Comparison of ENCODE assay signal across 27 cellular contexts in genomic region chr12:49603721-49604120, GRCh38. TPM values are rescaled to one million over a fixed set of nuclear protein-coding genes. Genes with fewer than 3 reads are reported as not detected.
DNase-seq lines count a peak whose midpoint lies in the region; ATAC-seq and TF ChIP-seq lines count a peak whose summit lies in the region.
"Had no signal": no experiment of that assay in that cellular context is flagged by ENCODE, and none has a peak within 500 bp of the region (broad histone marks: within the 10 kb centered on the region; RNA-seq: fewer than 3 reads in every experiment).

No MANE protein-coding gene starts in this region.

- no peaks in the 10 kb centered on the region for H3K36me3 Mint-ChIP-seq in natural killer cell treated with Interleukin-12 subunit alpha and Interleukin-12 subunit beta and Interleukin-15 and Interleukin-18, amount 100 ng/mL, for 72 hours
- H3K36me3 Mint-ChIP-seq in activated T-helper 1 cell treated with anti-CD3 and anti-CD28 coated beads, Interleukin-12 subunit alpha, Interleukin-12 subunit beta, Interleukin-2, Interleukin-4 antibody, amounts not matched to agents 30 ng/mL and 10 ng/mL and 1 ng/mL, durations not matched to agents 14 hours and 24 hours and 36 hours (ENCODE audit: low read depth), result peaks cover 2% of the 10 kb centered on the region
- H3K36me3 Mint-ChIP-seq: CD14-positive monocyte; CD4-positive, alpha-beta memory T cell; CD4-positive, CD25-positive, alpha-beta regulatory T cell; CD8-positive, alpha-beta memory T cell had no signal

- no peak overlapping the region for H3K27ac ChIP-seq in HEK293 (ENCODE audit: extremely low read depth, low read depth, low read length)
- H3K27ac ChIP-seq: 22Rv1, A549, BLaER1 had no signal

- DNase-seq in AG20443 (ENCODE audit: low spot score), result peak; percentile 3
- DNase-seq in ecto neural progenitor cell (ENCODE audit: low spot score), result peak; percentile 36
- peak; percentile 4 for DNase-seq in iPS-NIHi7 (ENCODE audit: extremely low spot score)
- no peak for DNase-seq in natural killer cell treated with Interleukin-12 subunit alpha and Interleukin-12 subunit beta and Interleukin-15 and Interleukin-18, amount 100 ng/mL, for 72 hours (ENCODE audit: low spot score)
- DNase-seq in activated T-helper 1 cell treated with anti-CD3 and anti-CD28 coated beads, Interleukin-12 subunit alpha, Interleukin-12 subunit beta, Interleukin-2, Interleukin-4 antibody, amounts not matched to agents 30 ng/mL and 10 ng/mL and 1 ng/mL, durations not matched to agents 14 hours and 24 hours and 36 hours (ENCODE audit: low spot score), result no peak
- DNase-seq in stimulated activated CD8-positive, alpha-beta memory T cell treated with anti-CD3 and anti-CD28 coated beads, Interleukin-4, amount 100 ng/mL, for 48 hours, result no peak
- DNase-seq in activated CD8-positive, alpha-beta memory T cell treated with anti-CD3 and anti-CD28 coated beads for 24 hours, result no peak
- DNase-seq: BE2C; C1 segment of cervical spinal cord; CD4-positive, alpha-beta memory T cell; CD4-positive, CD25-positive, alpha-beta regulatory T cell; CD8-positive, alpha-beta memory T cell; COR-L47; DMS 273 treated with DMSO at 0.1 percent for 48 hours; DMS153; DMS53; DMS79; DND-41; EL; GDM1 had no signal

- H3K4me1 ChIP-seq in HEK293 (ENCODE audit: control insufficient read depth, insufficient read depth, low read length), result peaks cover 2% of the 10 kb centered on the region; the same call in 1 of the 2 replicates
- H3K4me1 ChIP-seq: A549, BE2C had no signal

- no peak overlapping the region for H3K27ac Mint-ChIP-seq in natural killer cell treated with Interleukin-12 subunit alpha and Interleukin-12 subunit beta and Interleukin-15 and Interleukin-18, amount 100 ng/mL, for 72 hours
- no peak overlapping the region for H3K27ac Mint-ChIP-seq in activated T-helper 1 cell treated with anti-CD3 and anti-CD28 coated beads, Interleukin-12 subunit alpha, Interleukin-12 subunit beta, Interleukin-2, Interleukin-4 antibody, amounts not matched to agents 30 ng/mL and 10 ng/mL and 1 ng/mL, durations not matched to agents 14 hours and 24 hours and 36 hours
- H3K27ac Mint-ChIP-seq: CD4-positive, CD25-positive, alpha-beta regulatory T cell; CD8-positive, alpha-beta memory T cell had no signal

- H3K36me3 ChIP-seq in HEK293 (ENCODE audit: control insufficient read depth in 2 of 2, insufficient read depth in 1 of 2, low read length in 2 of 2), result peaks cover 0 to 8% of the 10 kb centered on the region in 2 experiments; a peak in 1 of 3 replicates
- H3K36me3 ChIP-seq: BE2C had no signal

- no peak overlapping the region for H3K4me3 Mint-ChIP-seq in natural killer cell treated with Interleukin-12 subunit alpha and Interleukin-12 subunit beta and Interleukin-15 and Interleukin-18, amount 100 ng/mL, for 72 hours
- H3K4me3 Mint-ChIP-seq in activated T-helper 1 cell treated with anti-CD3 and anti-CD28 coated beads, Interleukin-12 subunit alpha, Interleukin-12 subunit beta, Interleukin-2, Interleukin-4 antibody, amounts not matched to agents 30 ng/mL and 10 ng/mL and 1 ng/mL, durations not matched to agents 14 hours and 24 hours and 36 hours, result no peak overlapping the region
- H3K4me3 Mint-ChIP-seq: CD14-positive monocyte; CD4-positive, CD25-positive, alpha-beta regulatory T cell; CD8-positive, alpha-beta memory T cell had no signal

- intact Hi-C loops in activated T-helper 1 cell treated with anti-CD3 and anti-CD28 coated beads, Interleukin-12 subunit alpha, Interleukin-12 subunit beta, Interleukin-2, Interleukin-4 antibody, amounts not matched to agents 30 ng/mL and 10 ng/mL and 1 ng/mL, durations not matched to agents 14 hours and 24 hours and 36 hours (cut with micrococcal nuclease), result no loop called here

- CTCF ChIA-PET in HEK293 (lab: Yijun Ruan, JAX), result interaction anchor here (2.2 kb wide), 1 partner anchor 23 kb away, joined by 10 read pairs; no protein-coding TSS in a partner anchor

- TF ChIP-seq CTCF in HEK293 (tag by site-specific recombination; IDR thresholded peaks at IDR 0.05), result no peak

- no peaks in the 10 kb centered on the region for H3K4me1 Mint-ChIP-seq in natural killer cell treated with Interleukin-12 subunit alpha and Interleukin-12 subunit beta and Interleukin-15 and Interleukin-18, amount 100 ng/mL, for 72 hours (ENCODE audit: low read depth in 2 of 2)
- H3K4me1 Mint-ChIP-seq in activated T-helper 1 cell treated with anti-CD3 and anti-CD28 coated beads, Interleukin-12 subunit alpha, Interleukin-12 subunit beta, Interleukin-2, Interleukin-4 antibody, amounts not matched to agents 30 ng/mL and 10 ng/mL and 1 ng/mL, durations not matched to agents 14 hours and 24 hours and 36 hours (ENCODE audit: low read depth), result no peaks in the 10 kb centered on the region
- H3K4me1 Mint-ChIP-seq: CD4-positive, alpha-beta memory T cell; CD8-positive, alpha-beta memory T cell had no signal

- no peaks in the 10 kb centered on the region for H3K9me3 ChIP-seq in HEK293 (ENCODE audit: control insufficient read depth, insufficient read depth, low read depth, low read length)
- H3K9me3 ChIP-seq: A549, BE2C, BLaER1 had no signal

- no peaks in the 10 kb centered on the region for H3K9me3 Mint-ChIP-seq in natural killer cell treated with Interleukin-12 subunit alpha and Interleukin-12 subunit beta and Interleukin-15 and Interleukin-18, amount 100 ng/mL, for 72 hours
- H3K9me3 Mint-ChIP-seq in activated T-helper 1 cell treated with anti-CD3 and anti-CD28 coated beads, Interleukin-12 subunit alpha, Interleukin-12 subunit beta, Interleukin-2, Interleukin-4 antibody, amounts not matched to agents 30 ng/mL and 10 ng/mL and 1 ng/mL, durations not matched to agents 14 hours and 24 hours and 36 hours, result no peaks in the 10 kb centered on the region
- H3K9me3 Mint-ChIP-seq: CD4-positive, CD25-positive, alpha-beta regulatory T cell; CD8-positive, alpha-beta memory T cell had no signal

- no peaks in the 10 kb centered on the region for H3K27me3 Mint-ChIP-seq in natural killer cell treated with Interleukin-12 subunit alpha and Interleukin-12 subunit beta and Interleukin-15 and Interleukin-18, amount 100 ng/mL, for 72 hours
- H3K27me3 Mint-ChIP-seq in activated T-helper 1 cell treated with anti-CD3 and anti-CD28 coated beads, Interleukin-12 subunit alpha, Interleukin-12 subunit beta, Interleukin-2, Interleukin-4 antibody, amounts not matched to agents 30 ng/mL and 10 ng/mL and 1 ng/mL, durations not matched to agents 14 hours and 24 hours and 36 hours (ENCODE audit: insufficient read depth), result peaks cover 2% of the 10 kb centered on the region

- POLR2A ChIA-PET in HEK293 (lab: Yijun Ruan, JAX), result no interaction called here

- no peak overlapping the region for H3K4me3 ChIP-seq in HEK293 (ENCODE audit: low read depth, low read length)
- H3K4me3 ChIP-seq: A549, BLaER1, GM12878 had no signal

- ATAC-seq in natural killer cell treated with Interleukin-12 subunit alpha and Interleukin-12 subunit beta and Interleukin-15 and Interleukin-18, amount 100 ng/mL, for 72 hours, result no peak
- ATAC-seq: A549, GM12878 had no signal

TF ChIP-seq in HEK293, 187 proteins besides CTCF, POLR2A, EP300 and RAD21 (continues in another document):
- no peak for TF ChIP-seq ZNF521 (tag by site-specific recombination; IDR thresholded peaks at IDR 0.05)
- TF ChIP-seq GLIS1 (tag by site-specific recombination; IDR thresholded peaks at IDR 0.05), result peak; percentile 68
- TF ChIP-seq ZNF596 (tag by site-specific recombination; IDR thresholded peaks at IDR 0.05), result no peak
- TF ChIP-seq SCRT2 (tag by site-specific recombination; IDR thresholded peaks at IDR 0.05), result peak; percentile 58
- TF ChIP-seq ZNF600 (tag by site-specific recombination; IDR thresholded peaks at IDR 0.05), result no peak
- TF ChIP-seq ZNF658 (tag by site-specific recombination; IDR thresholded peaks at IDR 0.05), result no peak
- TF ChIP-seq ZNF423 (tag by site-specific recombination; IDR thresholded peaks at IDR 0.05), result no peak
- TF ChIP-seq ZNF311 (tag by site-specific recombination; IDR thresholded peaks at IDR 0.05; ENCODE audit: borderline replicate concordance), result no peak
- no peak for TF ChIP-seq ZNF19 (tag by site-specific recombination; IDR thresholded peaks at IDR 0.05; ENCODE audit: low read depth)
- TF ChIP-seq ZNF10 (tag by site-specific recombination; IDR thresholded peaks at IDR 0.05), result no peak
- TF ChIP-seq ZSCAN30 (tag by site-specific recombination; IDR thresholded peaks at IDR 0.05), result no peak
- TF ChIP-seq ZSCAN18 (tag by site-specific recombination; IDR thresholded peaks at IDR 0.05), result no peak

RNA-seq across cellular contexts. Expression of gene FAM186B, which starts 1.7 kb away (rescaled TPM):
- 1 to 10 TPM; 2.0 to 2.3 TPM for total RNA-seq in natural killer cell treated with Interleukin-12 subunit alpha and Interleukin-12 subunit beta and Interleukin-15 and Interleukin-18, amount 100 ng/mL, for 72 hours
- total RNA-seq in activated T-helper 1 cell treated with anti-CD3 and anti-CD28 coated beads, Interleukin-12 subunit alpha, Interleukin-12 subunit beta, Interleukin-2, Interleukin-4 antibody, amounts not matched to agents 30 ng/mL and 10 ng/mL and 1 ng/mL, durations not matched to agents 14 hours and 24 hours and 36 hours, result 0.29 and 0.62 TPM in 2 replicates
- total RNA-seq: CD4-positive, CD25-positive, alpha-beta regulatory T cell; G401 had no signal

RNA-seq across cellular contexts. Expression of gene PRPF40B, which starts 19.6 kb away (rescaled TPM):
- 10 to 100 TPM in 1 of 2 donors, 1 to 10 TPM in 1; 6.2 to 12.4 TPM for total RNA-seq in natural killer cell treated with Interleukin-12 subunit alpha and Interleukin-12 subunit beta and Interleukin-15 and Interleukin-18, amount 100 ng/mL, for 72 hours
- total RNA-seq in activated T-helper 1 cell treated with anti-CD3 and anti-CD28 coated beads, Interleukin-12 subunit alpha, Interleukin-12 subunit beta, Interleukin-2, Interleukin-4 antibody, amounts not matched to agents 30 ng/mL and 10 ng/mL and 1 ng/mL, durations not matched to agents 14 hours and 24 hours and 36 hours, result 10.4 and 12.7 TPM in 2 replicates

RNA-seq across cellular contexts. Expression of gene MCRS1, which starts 35.8 kb away (rescaled TPM):
- 10 to 100 TPM; 64.9 to 89.8 TPM for total RNA-seq in natural killer cell treated with Interleukin-12 subunit alpha and Interleukin-12 subunit beta and Interleukin-15 and Interleukin-18, amount 100 ng/mL, for 72 hours
- total RNA-seq in activated T-helper 1 cell treated with anti-CD3 and anti-CD28 coated beads, Interleukin-12 subunit alpha, Interleukin-12 subunit beta, Interleukin-2, Interleukin-4 antibody, amounts not matched to agents 30 ng/mL and 10 ng/mL and 1 ng/mL, durations not matched to agents 14 hours and 24 hours and 36 hours, result 77.1 and 77.9 TPM in 2 replicates

Comparison
In these comparisons a context has a peak if more than half of its experiments do, and no peak if none do; other contexts are left out.
1. DNase-seq: peak in AG20443 (single experiment), ecto neural progenitor cell (single experiment) and iPS-NIHi7 (single experiment); none in natural killer cell treated with Interleukin-12 subunit alpha and Interleukin-12 subunit beta and Interleukin-15 and Interleukin-18, amount 100 ng/mL, for 72 hours (single experiment), activated T-helper 1 cell treated with anti-CD3 and anti-CD28 coated beads, Interleukin-12 subunit alpha, Interleukin-12 subunit beta, Interleukin-2, Interleukin-4 antibody, amounts not matched to agents 30 ng/mL and 10 ng/mL and 1 ng/mL, durations not matched to agents 14 hours and 24 hours and 36 hours (single experiment), stimulated activated CD8-positive, alpha-beta memory T cell treated with anti-CD3 and anti-CD28 coated beads, Interleukin-4, amount 100 ng/mL, for 48 hours (single experiment) and activated CD8-positive, alpha-beta memory T cell treated with anti-CD3 and anti-CD28 coated beads for 24 hours (single experiment).